In the genomic region with DNA sequence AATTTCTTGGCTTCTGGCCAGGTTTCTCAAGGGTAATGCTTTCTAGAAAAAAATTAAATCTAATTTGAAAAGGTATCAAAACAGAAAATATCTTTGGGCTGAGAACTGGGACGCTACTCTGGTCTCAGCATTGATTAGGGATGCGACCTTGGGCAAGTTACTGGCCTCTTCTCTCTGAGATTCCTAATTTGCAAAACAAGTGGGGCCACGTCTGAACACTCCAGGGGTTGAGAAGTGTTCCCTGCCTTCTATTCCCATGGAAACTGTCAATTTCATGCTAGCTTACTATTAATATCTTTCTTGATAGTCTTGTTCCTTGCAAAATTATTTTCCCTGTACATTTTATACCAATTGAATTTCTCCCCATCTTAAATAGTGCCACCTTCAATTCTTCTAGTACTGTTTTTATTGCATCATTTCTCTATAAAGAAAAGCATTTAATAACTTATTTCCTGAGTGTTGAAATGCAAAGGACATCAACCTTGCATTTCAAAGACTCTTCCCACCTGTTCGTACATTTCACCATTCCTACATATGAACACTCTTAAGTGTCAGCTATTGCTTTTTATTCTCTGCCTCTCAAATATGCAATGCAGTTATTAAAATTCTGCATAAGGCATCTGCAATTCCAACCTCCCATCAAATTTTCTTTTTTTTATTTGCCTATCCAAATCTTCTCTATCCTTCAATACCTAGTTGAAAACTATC, we compare ENCODE assay signal across 17 cellular contexts.
DNase-seq lines count a peak whose midpoint lies in the region; TF ChIP-seq lines count a peak whose summit lies in the region.
"Had no signal": no experiment of that assay in that cellular context is flagged by ENCODE, and none has a peak within 500 bp of the region (broad histone marks: within the 10 kb centered on the region; RNA-seq: fewer than 3 reads in every experiment).

No MANE protein-coding gene starts in this region.

- H3K4me2 ChIP-seq in mammary epithelial cell (ENCODE audit: insufficient read depth, low read depth, low read length), result no peak overlapping the region
- H3K4me2 ChIP-seq: A549 had no signal

- CTCF ChIA-PET in MCF 10A (lab: Yijun Ruan, JAX), result no interaction called here
- CTCF ChIA-PET in mammary epithelial cell (lab: Charles Lee; ENCODE audit: low non-redundant PET), result no interaction called here

- H3K9me3 ChIP-seq in mammary epithelial cell (replicated peaks; ENCODE audit: insufficient read depth, low read length), result no peaks in the 10 kb centered on the region
- H3K9me3 ChIP-seq in iPS-20b (ENCODE audit: insufficient read depth, low read depth, low read length), result no peaks in the 10 kb centered on the region
- no peaks in the 10 kb centered on the region for H3K9me3 ChIP-seq in testis
- H3K9me3 ChIP-seq: A549 had no signal

- H3K27me3 Mint-ChIP-seq in MCF 10A (ENCODE audit: insufficient read depth, unreplicated experiment), result no peaks in the 10 kb centered on the region
- H3K27me3 Mint-ChIP-seq in activated T-helper 2 cell treated with anti-CD3 and anti-CD28 coated beads, Interferon-gamma antibody, Interleukin-2, Interleukin-4, amounts not matched to agents 10 μg/mL and 5 μg/mL and 100 μg/mL, durations not matched to agents 14 hours and 24 hours and 36 hours (ENCODE audit: low read depth), result no peaks in the 10 kb centered on the region
- H3K27me3 Mint-ChIP-seq: CD4-positive, CD25-positive, alpha-beta regulatory T cell had no signal

- H3K27ac ChIP-seq in mammary epithelial cell (ENCODE audit: insufficient read depth, low read depth, low read length), result no peak overlapping the region
- peak overlapping the region; percentile 1 for H3K27ac ChIP-seq in iPS-20b (ENCODE audit: low read length)
- H3K27ac ChIP-seq in testis, result no peak overlapping the region
- H3K27ac ChIP-seq: A549, HL-60, SK-N-MC had no signal

- H3K9me3 Mint-ChIP-seq in MCF 10A (ENCODE audit: unreplicated experiment), result no peaks in the 10 kb centered on the region
- no peaks in the 10 kb centered on the region for H3K9me3 Mint-ChIP-seq in activated T-helper 2 cell treated with anti-CD3 and anti-CD28 coated beads, Interferon-gamma antibody, Interleukin-2, Interleukin-4, amounts not matched to agents 10 μg/mL and 5 μg/mL and 100 μg/mL, durations not matched to agents 14 hours and 24 hours and 36 hours

- TF ChIP-seq CTCF in MCF 10A (IDR thresholded peaks at IDR 0.05; ENCODE audit: unreplicated experiment) (no peak), mammary epithelial cell (conservative IDR thresholded peaks at IDR 0.05 in 1 of 2, IDR thresholded peaks at IDR 0.05 in 1 of 2; ENCODE audit: extremely low read depth in 1 of 2, insufficient read depth in 1 of 2, low read depth in 1 of 2, low read length in 2 of 2) (no peak), testis (IDR thresholded peaks at IDR 0.05) (no peak)

- H3K36me3 Mint-ChIP-seq in MCF 10A (ENCODE audit: insufficient read depth, unreplicated experiment), result no peaks in the 10 kb centered on the region
- H3K36me3 Mint-ChIP-seq in activated T-helper 2 cell treated with anti-CD3 and anti-CD28 coated beads, Interferon-gamma antibody, Interleukin-2, Interleukin-4, amounts not matched to agents 10 μg/mL and 5 μg/mL and 100 μg/mL, durations not matched to agents 14 hours and 24 hours and 36 hours (ENCODE audit: low read depth), result no peaks in the 10 kb centered on the region
- H3K36me3 Mint-ChIP-seq: CD4-positive, CD25-positive, alpha-beta regulatory T cell had no signal

- no peak overlapping the region for H2AFZ ChIP-seq in mammary epithelial cell (ENCODE audit: low read depth, low read length)

- no peak overlapping the region for H3K4me3 Mint-ChIP-seq in MCF 10A (ENCODE audit: unreplicated experiment)
- no peak overlapping the region for H3K4me3 Mint-ChIP-seq in activated T-helper 2 cell treated with anti-CD3 and anti-CD28 coated beads, Interferon-gamma antibody, Interleukin-2, Interleukin-4, amounts not matched to agents 10 μg/mL and 5 μg/mL and 100 μg/mL, durations not matched to agents 14 hours and 24 hours and 36 hours (ENCODE audit: low read depth)
- H3K4me3 Mint-ChIP-seq: CD4-positive, CD25-positive, alpha-beta regulatory T cell had no signal

- H3K9ac ChIP-seq in mammary epithelial cell (ENCODE audit: insufficient read depth, low read length) (no peak overlapping the region), iPS-20b (ENCODE audit: low read depth, low read length) (no peak overlapping the region; the same call in 1 of the 2 replicates)

- no peak overlapping the region for H3K4me3 ChIP-seq in mammary epithelial cell (replicated peaks in 1 of 3; ENCODE audit: insufficient read depth in 1 of 3, low read depth in 2 of 3, low read length in 3 of 3)
- H3K4me3 ChIP-seq in iPS-20b (ENCODE audit: low read length), result peak overlapping the region; percentile 50
- no peak overlapping the region for H3K4me3 ChIP-seq in testis
- H3K4me3 ChIP-seq: A549, SK-N-MC had no signal

- intact Hi-C loops in MCF 10A (cut with micrococcal nuclease), result no loop called here
- intact Hi-C loops in mammary epithelial cell (cut with micrococcal nuclease), result no loop called here
- intact Hi-C loops in testis (cut with DNase I; ENCODE audit: low total_unique reads), result no loop called here
- intact Hi-C loops in activated T-helper 2 cell treated with anti-CD3 and anti-CD28 coated beads, Interferon-gamma antibody, Interleukin-2, Interleukin-4, amounts not matched to agents 10 μg/mL and 5 μg/mL and 100 μg/mL, durations not matched to agents 14 hours and 24 hours and 36 hours (cut with micrococcal nuclease), result no loop called here

- H3K79me2 ChIP-seq in mammary epithelial cell (ENCODE audit: insufficient read depth, low read length), result no peaks in the 10 kb centered on the region

- no peaks in the 10 kb centered on the region for H3K36me3 ChIP-seq in mammary epithelial cell (ENCODE audit: insufficient read depth, low read length)
- H3K36me3 ChIP-seq in iPS-20b (ENCODE audit: insufficient read depth, low read depth, low read length), result no peaks in the 10 kb centered on the region
- no peaks in the 10 kb centered on the region for H3K36me3 ChIP-seq in testis (ENCODE audit: low read depth, missing control alignments)

- H3K4me1 ChIP-seq in mammary epithelial cell (ENCODE audit: insufficient read depth, low read length) (no peaks in the 10 kb centered on the region), iPS-20b (ENCODE audit: insufficient read depth, low read length) (peaks cover 40% of the 10 kb centered on the region), testis (no peaks in the 10 kb centered on the region)
- H3K4me1 ChIP-seq: A549 had no signal

- DNase-seq in MCF 10A (ENCODE audit: unreplicated experiment) (peak; percentile 3), mammary epithelial cell (no peak), RPMI8226 (peak; percentile 9), C1 segment of cervical spinal cord (lab: John Stamatoyannopoulos, UW) (no peak), testis (no peak), amygdala (lab: John Stamatoyannopoulos, UW) (no peak)
- DNase-seq in activated T-helper 2 cell treated with anti-CD3 and anti-CD28 coated beads, Interferon-gamma antibody, Interleukin-2, Interleukin-4, amounts not matched to agents 10 μg/mL and 5 μg/mL and 100 μg/mL, durations not matched to agents 14 hours and 24 hours and 36 hours (ENCODE audit: low spot score), result no peak
- DNase-seq: CD4-positive, CD25-positive, alpha-beta regulatory T cell; Karpas-422; NCI-H1417 treated with DMSO at 0.1 percent for 48 hours; NCI-H2029; NCI-H226; NK-92 treated with Interleukin-12 subunit alpha and Interleukin-12 subunit beta, amount 100 ng/mL, for 24 hours had no signal

- in situ Hi-C loops in mammary epithelial cell (cut with MboI; ENCODE audit: low sequenced_read_pairs in 2 of 2), result no loop called here

- WGBS in mammary epithelial cell (ENCODE audit: low coverage, missing lambda C conversion rate), result 41% methylated on average over 4 of the region's 4 CpGs
- WGBS in testis, 2 donors, result 51 to 56% methylated on average over 4 of the region's 4 CpGs

- dilution Hi-C loops in mammary epithelial cell (cut with HindIII; ENCODE audit: low sequenced_read_pairs), result no loop called here

- BruUV-seq in MCF 10A (replicated peaks; lab: Mats Ljungman, UMichigan) (no TSS peak), mammary epithelial cell (replicated peaks; lab: Mats Ljungman, UMichigan) (no TSS peak)

- POLR2A ChIA-PET in MCF 10A (lab: Yijun Ruan, JAX), result interaction anchor here (0.6 kb wide), 1 partner anchor 758 kb away, joined by 3 read pairs; no protein-coding TSS in a partner anchor

- H4K20me1 ChIP-seq in mammary epithelial cell (ENCODE audit: insufficient read depth, low read length), result no peaks in the 10 kb centered on the region

- TF ChIP-seq POLR2A in testis (IDR thresholded peaks at IDR 0.05), result no peak

- H3K27ac Mint-ChIP-seq in MCF 10A (ENCODE audit: low read depth, unreplicated experiment), result no peak overlapping the region
- H3K27ac Mint-ChIP-seq in activated T-helper 2 cell treated with anti-CD3 and anti-CD28 coated beads, Interferon-gamma antibody, Interleukin-2, Interleukin-4, amounts not matched to agents 10 μg/mL and 5 μg/mL and 100 μg/mL, durations not matched to agents 14 hours and 24 hours and 36 hours, result no peak overlapping the region
- H3K27ac Mint-ChIP-seq: CD4-positive, CD25-positive, alpha-beta regulatory T cell had no signal

- H3K27me3 ChIP-seq in mammary epithelial cell (ENCODE audit: insufficient read depth, low read length), result no peaks in the 10 kb centered on the region
- no peaks in the 10 kb centered on the region for H3K27me3 ChIP-seq in iPS-20b (ENCODE audit: insufficient read depth, low read length)
- no peaks in the 10 kb centered on the region for H3K27me3 ChIP-seq in testis

- no peaks in the 10 kb centered on the region for H3K4me1 Mint-ChIP-seq in MCF 10A (ENCODE audit: insufficient read depth, unreplicated experiment)
- H3K4me1 Mint-ChIP-seq in activated T-helper 2 cell treated with anti-CD3 and anti-CD28 coated beads, Interferon-gamma antibody, Interleukin-2, Interleukin-4, amounts not matched to agents 10 μg/mL and 5 μg/mL and 100 μg/mL, durations not matched to agents 14 hours and 24 hours and 36 hours (ENCODE audit: low read depth), result no peaks in the 10 kb centered on the region
- H3K4me1 Mint-ChIP-seq: CD4-positive, CD25-positive, alpha-beta regulatory T cell had no signal

Comparison
In these comparisons a context has a peak if more than half of its experiments do, and no peak if none do; other contexts are left out.
1. DNase-seq: peak in MCF 10A (single experiment) and RPMI8226 (single experiment); none in mammary epithelial cell (single experiment), C1 segment of cervical spinal cord (0 of 14), testis (single experiment), activated T-helper 2 cell treated with anti-CD3 and anti-CD28 coated beads, Interferon-gamma antibody, Interleukin-2, Interleukin-4, amounts not matched to agents 10 μg/mL and 5 μg/mL and 100 μg/mL, durations not matched to agents 14 hours and 24 hours and 36 hours (single experiment) and amygdala (0 of 56).